In the genomic region with DNA sequence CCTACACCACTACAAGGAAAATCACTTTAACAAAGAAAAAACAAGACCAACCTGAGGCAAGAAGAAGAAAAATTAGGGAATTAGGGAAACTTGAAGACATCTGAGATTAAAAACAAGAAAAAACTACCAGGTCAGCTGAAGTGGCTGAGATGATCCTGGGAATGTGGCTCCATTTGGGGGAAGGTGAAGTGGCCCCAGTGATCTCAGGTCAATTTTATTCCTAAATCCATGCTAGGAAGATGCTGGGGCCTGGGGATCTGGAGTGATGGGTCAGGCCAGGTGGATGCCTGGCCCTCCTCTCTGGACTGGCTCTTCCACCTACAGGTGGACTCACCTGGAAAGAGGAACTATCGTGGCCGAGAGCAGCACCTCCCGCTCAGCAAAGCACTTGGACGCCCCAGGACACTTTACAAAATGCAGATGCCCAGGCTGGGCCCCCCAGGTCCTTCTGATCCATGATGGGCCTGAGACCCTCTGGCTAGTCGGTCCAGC, we compare ENCODE assay signal across 1 cellular context.
TF ChIP-seq lines count a peak whose summit lies in the region.

No MANE protein-coding gene starts in this region.

TF ChIP-seq in K562, 482 proteins besides CTCF, POLR2A, EP300 and RAD21 (continued from another document):
- TF ChIP-seq, protein P1, sequence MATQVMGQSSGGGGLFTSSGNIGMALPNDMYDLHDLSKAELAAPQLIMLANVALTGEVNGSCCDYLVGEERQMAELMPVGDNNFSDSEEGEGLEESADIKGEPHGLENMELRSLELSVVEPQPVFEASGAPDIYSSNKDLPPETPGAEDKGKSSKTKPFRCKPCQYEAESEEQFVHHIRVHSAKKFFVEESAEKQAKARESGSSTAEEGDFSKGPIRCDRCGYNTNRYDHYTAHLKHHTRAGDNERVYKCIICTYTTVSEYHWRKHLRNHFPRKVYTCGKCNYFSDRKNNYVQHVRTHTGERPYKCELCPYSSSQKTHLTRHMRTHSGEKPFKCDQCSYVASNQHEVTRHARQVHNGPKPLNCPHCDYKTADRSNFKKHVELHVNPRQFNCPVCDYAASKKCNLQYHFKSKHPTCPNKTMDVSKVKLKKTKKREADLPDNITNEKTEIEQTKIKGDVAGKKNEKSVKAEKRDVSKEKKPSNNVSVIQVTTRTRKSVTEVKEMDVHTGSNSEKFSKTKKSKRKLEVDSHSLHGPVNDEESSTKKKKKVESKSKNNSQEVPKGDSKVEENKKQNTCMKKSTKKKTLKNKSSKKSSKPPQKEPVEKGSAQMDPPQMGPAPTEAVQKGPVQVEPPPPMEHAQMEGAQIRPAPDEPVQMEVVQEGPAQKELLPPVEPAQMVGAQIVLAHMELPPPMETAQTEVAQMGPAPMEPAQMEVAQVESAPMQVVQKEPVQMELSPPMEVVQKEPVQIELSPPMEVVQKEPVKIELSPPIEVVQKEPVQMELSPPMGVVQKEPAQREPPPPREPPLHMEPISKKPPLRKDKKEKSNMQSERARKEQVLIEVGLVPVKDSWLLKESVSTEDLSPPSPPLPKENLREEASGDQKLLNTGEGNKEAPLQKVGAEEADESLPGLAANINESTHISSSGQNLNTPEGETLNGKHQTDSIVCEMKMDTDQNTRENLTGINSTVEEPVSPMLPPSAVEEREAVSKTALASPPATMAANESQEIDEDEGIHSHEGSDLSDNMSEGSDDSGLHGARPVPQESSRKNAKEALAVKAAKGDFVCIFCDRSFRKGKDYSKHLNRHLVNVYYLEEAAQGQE (CRISPR knock-in tag; IDR thresholded peaks at IDR 0.05; ENCODE audit: low read depth): 0 out of 2 replicates have a peak, but pooled peaks have one; percentile 26
- TF ChIP-seq SP1 (CRISPR knock-in tag; IDR thresholded peaks at IDR 0.05): no peak
- no peak for TF ChIP-seq PRPF4 (IDR thresholded peaks at IDR 0.05; ENCODE audit: insufficient read depth, low read depth, low read length, poor library complexity, severe bottlenecking)
- no peak for TF ChIP-seq TRIM24 (IDR thresholded peaks at IDR 0.05)
- TF ChIP-seq ZNF436 (CRISPR knock-in tag; IDR thresholded peaks at IDR 0.05): 0 out of 2 replicates have a peak, but pooled peaks have one; percentile 13
- no peak for TF ChIP-seq NFRKB (IDR thresholded peaks at IDR 0.05; ENCODE audit: low read depth)
- TF ChIP-seq, protein P2, sequence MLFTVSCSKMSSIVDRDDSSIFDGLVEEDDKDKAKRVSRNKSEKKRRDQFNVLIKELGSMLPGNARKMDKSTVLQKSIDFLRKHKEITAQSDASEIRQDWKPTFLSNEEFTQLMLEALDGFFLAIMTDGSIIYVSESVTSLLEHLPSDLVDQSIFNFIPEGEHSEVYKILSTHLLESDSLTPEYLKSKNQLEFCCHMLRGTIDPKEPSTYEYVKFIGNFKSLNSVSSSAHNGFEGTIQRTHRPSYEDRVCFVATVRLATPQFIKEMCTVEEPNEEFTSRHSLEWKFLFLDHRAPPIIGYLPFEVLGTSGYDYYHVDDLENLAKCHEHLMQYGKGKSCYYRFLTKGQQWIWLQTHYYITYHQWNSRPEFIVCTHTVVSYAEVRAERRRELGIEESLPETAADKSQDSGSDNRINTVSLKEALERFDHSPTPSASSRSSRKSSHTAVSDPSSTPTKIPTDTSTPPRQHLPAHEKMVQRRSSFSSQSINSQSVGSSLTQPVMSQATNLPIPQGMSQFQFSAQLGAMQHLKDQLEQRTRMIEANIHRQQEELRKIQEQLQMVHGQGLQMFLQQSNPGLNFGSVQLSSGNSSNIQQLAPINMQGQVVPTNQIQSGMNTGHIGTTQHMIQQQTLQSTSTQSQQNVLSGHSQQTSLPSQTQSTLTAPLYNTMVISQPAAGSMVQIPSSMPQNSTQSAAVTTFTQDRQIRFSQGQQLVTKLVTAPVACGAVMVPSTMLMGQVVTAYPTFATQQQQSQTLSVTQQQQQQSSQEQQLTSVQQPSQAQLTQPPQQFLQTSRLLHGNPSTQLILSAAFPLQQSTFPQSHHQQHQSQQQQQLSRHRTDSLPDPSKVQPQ (CRISPR knock-in tag; IDR thresholded peaks at IDR 0.05; ENCODE audit: borderline replicate concordance): 0 out of 2 replicates have a peak, but pooled peaks have one; percentile 26
- TF ChIP-seq UBTF (IDR thresholded peaks at IDR 0.05; ENCODE audit: borderline replicate concordance in 1 of 2, low read depth in 2 of 2, low read length in 2 of 2): no peak
- 0 out of 2 replicates have a peak, but pooled peaks have one; percentile 6 for TF ChIP-seq ZNF133 (CRISPR knock-in tag; IDR thresholded peaks at IDR 0.05)
- no peak for TF ChIP-seq EHMT2 (IDR thresholded peaks at IDR 0.05)
- TF ChIP-seq, protein P3, sequence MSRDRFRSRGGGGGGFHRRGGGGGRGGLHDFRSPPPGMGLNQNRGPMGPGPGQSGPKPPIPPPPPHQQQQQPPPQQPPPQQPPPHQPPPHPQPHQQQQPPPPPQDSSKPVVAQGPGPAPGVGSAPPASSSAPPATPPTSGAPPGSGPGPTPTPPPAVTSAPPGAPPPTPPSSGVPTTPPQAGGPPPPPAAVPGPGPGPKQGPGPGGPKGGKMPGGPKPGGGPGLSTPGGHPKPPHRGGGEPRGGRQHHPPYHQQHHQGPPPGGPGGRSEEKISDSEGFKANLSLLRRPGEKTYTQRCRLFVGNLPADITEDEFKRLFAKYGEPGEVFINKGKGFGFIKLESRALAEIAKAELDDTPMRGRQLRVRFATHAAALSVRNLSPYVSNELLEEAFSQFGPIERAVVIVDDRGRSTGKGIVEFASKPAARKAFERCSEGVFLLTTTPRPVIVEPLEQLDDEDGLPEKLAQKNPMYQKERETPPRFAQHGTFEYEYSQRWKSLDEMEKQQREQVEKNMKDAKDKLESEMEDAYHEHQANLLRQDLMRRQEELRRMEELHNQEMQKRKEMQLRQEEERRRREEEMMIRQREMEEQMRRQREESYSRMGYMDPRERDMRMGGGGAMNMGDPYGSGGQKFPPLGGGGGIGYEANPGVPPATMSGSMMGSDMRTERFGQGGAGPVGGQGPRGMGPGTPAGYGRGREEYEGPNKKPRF (IDR thresholded peaks at IDR 0.05; ENCODE audit: low read depth, low read length): no peak
- no peak for TF ChIP-seq E2F4 (CRISPR knock-in tag; IDR thresholded peaks at IDR 0.05; ENCODE audit: low read depth)
- TF ChIP-seq ZZZ3 (IDR thresholded peaks at IDR 0.05): no peak
- TF ChIP-seq ELF4 (CRISPR knock-in tag; IDR thresholded peaks at IDR 0.05): no peak
- TF ChIP-seq ZNF79 (CRISPR knock-in tag; IDR thresholded peaks at IDR 0.05; ENCODE audit: low read depth): peak; percentile 48; the same call in 1 of the 2 replicates
- TF ChIP-seq TCFL5 (CRISPR knock-in tag; conservative IDR thresholded peaks at IDR 0.05): no peak
- no peak for TF ChIP-seq ZNF445 (CRISPR knock-in tag; IDR thresholded peaks at IDR 0.05; ENCODE audit: low read depth)
- no peak for TF ChIP-seq ZNF507 (tag; conservative IDR thresholded peaks at IDR 0.05)
- no peak for TF ChIP-seq MYNN (IDR thresholded peaks at IDR 0.05)
- no peak for TF ChIP-seq MYNN (CRISPR knock-in tag; IDR thresholded peaks at IDR 0.05)
- no peak for TF ChIP-seq ERF (CRISPR knock-in tag; IDR thresholded peaks at IDR 0.05)
- no peak; a peak in 1 of 4 replicates for TF ChIP-seq TBL1XR1 (IDR thresholded peaks at IDR 0.05; ENCODE audit: low read length in 2 of 2)
- 0 out of 2 replicates have a peak, but pooled peaks have one; percentile 6 for TF ChIP-seq ZNF696 (CRISPR knock-in tag; conservative IDR thresholded peaks at IDR 0.05)
- TF ChIP-seq, protein P4, sequence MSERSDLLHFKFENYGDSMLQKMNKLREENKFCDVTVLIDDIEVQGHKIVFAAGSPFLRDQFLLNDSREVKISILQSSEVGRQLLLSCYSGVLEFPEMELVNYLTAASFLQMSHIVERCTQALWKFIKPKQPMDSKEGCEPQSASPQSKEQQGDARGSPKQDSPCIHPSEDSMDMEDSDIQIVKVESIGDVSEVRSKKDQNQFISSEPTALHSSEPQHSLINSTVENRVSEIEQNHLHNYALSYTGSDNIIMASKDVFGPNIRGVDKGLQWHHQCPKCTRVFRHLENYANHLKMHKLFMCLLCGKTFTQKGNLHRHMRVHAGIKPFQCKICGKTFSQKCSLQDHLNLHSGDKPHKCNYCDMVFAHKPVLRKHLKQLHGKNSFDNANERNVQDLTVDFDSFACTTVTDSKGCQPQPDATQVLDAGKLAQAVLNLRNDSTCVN (CRISPR knock-in tag; IDR thresholded peaks at IDR 0.05): peak; percentile 89; the same call in 1 of the 2 replicates
- TF ChIP-seq IRF2 (CRISPR knock-in tag; IDR thresholded peaks at IDR 0.05): no peak
